Comparison of ENCODE assay signal across 16 cellular contexts in the genomic region with DNA sequence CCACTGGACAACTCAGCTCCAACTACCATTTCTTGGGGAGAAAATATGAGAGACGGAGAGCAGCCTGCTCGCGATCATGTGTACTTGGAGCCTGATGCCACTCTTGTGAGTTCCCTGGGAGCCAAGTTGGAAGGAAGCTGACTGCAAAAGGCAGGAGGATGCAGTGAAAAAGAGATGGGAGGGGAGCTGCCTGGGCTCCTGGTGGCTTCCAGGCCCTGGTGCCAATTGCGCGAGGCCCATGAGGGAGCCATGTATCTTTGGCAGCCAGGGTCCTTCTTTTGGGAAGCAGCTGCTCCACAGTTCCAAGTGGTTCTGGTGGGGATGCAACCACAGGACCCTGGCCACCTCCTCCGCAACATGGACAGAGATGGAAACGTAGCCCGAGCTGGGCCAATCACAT. TPM values are rescaled to one million over a fixed set of nuclear protein-coding genes. Genes with fewer than 3 reads are reported as not detected.
DNase-seq lines count a peak whose midpoint lies in the region; ATAC-seq and TF ChIP-seq lines count a peak whose summit lies in the region.
"Had no signal": no experiment of that assay in that cellular context is flagged by ENCODE, and none has a peak within 500 bp of the region (broad histone marks: within the 10 kb centered on the region; RNA-seq: fewer than 3 reads in every experiment).

No MANE protein-coding gene starts in this region.

- H3K4me1 ChIP-seq in PC-3 (ENCODE audit: insufficient read depth, low read length) (peaks cover 60% of the 10 kb centered on the region), breast epithelium (peaks cover 15 to 31% of the 10 kb centered on the region in 2 donors), lung (ENCODE audit: control insufficient read depth in 2 of 2, insufficient read depth in 2 of 2, low read length in 2 of 2) (peaks cover 0 to 21% of the 10 kb centered on the region in 2 donors), thoracic aorta (ENCODE audit: control insufficient read depth in 1 of 2, low read depth in 2 of 2) (peaks cover 19 to 38% of the 10 kb centered on the region in 2 donors)

- H3K9ac ChIP-seq in PC-3 (ENCODE audit: low read length), result peak overlapping the region; percentile 99

- CTCF ChIA-PET in PC-3 (lab: Charles Lee), result interaction anchor here (0.6 to 5.3 kb wide), 5 partner anchors 13 to 53 kb away, joined by 3 to 44 read pairs (median 6); no protein-coding TSS in a partner anchor

- no peak overlapping the region for H3K27ac Mint-ChIP-seq in immature natural killer cell
- H3K27ac Mint-ChIP-seq: activated B cell treated with CpG ODN at 0.5 μM for 24 hours; activated naive CD8-positive, alpha-beta T cell; mesothelial cell of epicardium; T-cell had no signal

- no peaks in the 10 kb centered on the region for H3K79me2 ChIP-seq in PC-3 (ENCODE audit: low read length)

- no peak for TF ChIP-seq CTCF in PC-3 (conservative IDR thresholded peaks at IDR 0.05; ENCODE audit: low read depth, low read length)
- no peak for TF ChIP-seq CTCF in breast epithelium (IDR thresholded peaks at IDR 0.05)
- TF ChIP-seq CTCF in lung (IDR thresholded peaks at IDR 0.05; ENCODE audit: control extremely low read depth, extremely low read depth), result no peak
- no peak for TF ChIP-seq CTCF in thoracic aorta (IDR thresholded peaks at IDR 0.05)

- no peak overlapping the region for H3K4me3 Mint-ChIP-seq in immature natural killer cell
- H3K4me3 Mint-ChIP-seq: activated B cell treated with CpG ODN at 0.5 μM for 24 hours; activated naive CD8-positive, alpha-beta T cell; mesothelial cell of epicardium; T-cell had no signal

- H3K4me3 ChIP-seq in PC-3 (ENCODE audit: low read length), result peak overlapping the region; percentile 39
- H3K4me3 ChIP-seq in breast epithelium, result no peak overlapping the region
- H3K4me3 ChIP-seq in lung, result no peak overlapping the region
- H3K4me3 ChIP-seq in thoracic aorta, result no peak overlapping the region
- H3K4me3 ChIP-seq: GM12878 had no signal

- TF ChIP-seq POLR2A in breast epithelium (IDR thresholded peaks at IDR 0.05) (no peak), GM18505 (IDR thresholded peaks at IDR 0.05; ENCODE audit: borderline replicate concordance, extremely low read depth, insufficient read depth, insufficient read length) (no peak)

- H3K27me3 ChIP-seq in PC-3 (ENCODE audit: low read length) (no peaks in the 10 kb centered on the region), breast epithelium (no peaks in the 10 kb centered on the region), lung (ENCODE audit: control insufficient read depth, insufficient read depth) (no peaks in the 10 kb centered on the region), thoracic aorta (replicated peaks; ENCODE audit: insufficient read depth) (no peaks in the 10 kb centered on the region)

- H3K27me3 Mint-ChIP-seq in immature natural killer cell (ENCODE audit: low read depth in 3 of 3), result peaks cover 2 to 9% (median 6%) of the 10 kb centered on the region in 3 donors

- H3K9me3 ChIP-seq in PC-3 (ENCODE audit: low read length) (no peaks in the 10 kb centered on the region), breast epithelium (no peaks in the 10 kb centered on the region), lung (ENCODE audit: control insufficient read depth in 2 of 2, insufficient read depth in 1 of 2, low read length in 1 of 2) (no peaks in the 10 kb centered on the region), thoracic aorta (no peaks in the 10 kb centered on the region)

- DNase-seq in PC-3 (no peak), breast epithelium (ENCODE audit: low spot score in 2 of 2) (no peak), lung (ENCODE audit: low spot score) (no peak), thoracic aorta (ENCODE audit: low spot score) (no peak), HT-29 (ENCODE audit: low spot score) (no peak), immature natural killer cell (no peak)
- DNase-seq: activated B cell treated with CpG ODN at 0.5 μM for 24 hours, activated T-cell treated with anti-CD3 and anti-CD28 coated beads for 4 hours, C1 segment of cervical spinal cord, MV-4-11, T-cell had no signal

- H3K36me3 ChIP-seq in PC-3 (ENCODE audit: low read depth, low read length) (no peaks in the 10 kb centered on the region), breast epithelium (no peaks in the 10 kb centered on the region), lung (ENCODE audit: control insufficient read depth in 2 of 2, insufficient read depth in 2 of 2, low read length in 2 of 2) (no peaks in the 10 kb centered on the region), thoracic aorta (no peaks in the 10 kb centered on the region)

- no peaks in the 10 kb centered on the region for H3K36me3 Mint-ChIP-seq in immature natural killer cell
- H3K36me3 Mint-ChIP-seq: activated naive CD8-positive, alpha-beta T cell; mesothelial cell of epicardium; T-cell had no signal

- no peak overlapping the region for H2AFZ ChIP-seq in PC-3 (ENCODE audit: low read length)

- peak overlapping the region; percentile 100 for H3K27ac ChIP-seq in PC-3 (ENCODE audit: low read length)
- peak overlapping the region; percentile 96 for H3K27ac ChIP-seq in breast epithelium
- peak overlapping the region; percentile 57 to 88 for H3K27ac ChIP-seq in lung (ENCODE audit: low read depth in 1 of 2, low read length in 1 of 2)
- H3K27ac ChIP-seq in thoracic aorta, result peak overlapping the region; percentile 85 to 90

- H3K9me3 Mint-ChIP-seq in immature natural killer cell, result peaks cover 0 to 4% (median under 1%) of the 10 kb centered on the region in 6 donors
- H3K9me3 Mint-ChIP-seq: activated B cell treated with CpG ODN at 0.5 μM for 24 hours, mesothelial cell of epicardium had no signal

- H3F3A ChIP-seq in PC-3 (ENCODE audit: low read length, unreplicated experiment), result peaks cover 22% of the 10 kb centered on the region

- no peaks in the 10 kb centered on the region for H3K9me2 ChIP-seq in PC-3 (replicated peaks; ENCODE audit: low read length)

- H4K20me1 ChIP-seq in PC-3 (ENCODE audit: low read length), result no peaks in the 10 kb centered on the region

- POLR2A ChIA-PET in PC-3 (lab: Charles Lee; ENCODE audit: unreplicated experiment), result interaction anchor here (2.4 to 3.5 kb wide), 2 partner anchors 12 to 47 kb away, joined by 15 to 45 read pairs; partner anchors contain the start of genes C11orf91 and CD59

- no peak for ATAC-seq in PC-3
- ATAC-seq in lung (ENCODE audit: insufficient read depth, low FRiP score), result no peak
- ATAC-seq in thoracic aorta (ENCODE audit: insufficient number of reproducible peaks, low FRiP score, low read depth), result no peak
- ATAC-seq in GM18505 (IDR thresholded peaks at IDR 0.05; ENCODE audit: unreplicated experiment), result no peak
- ATAC-seq: GM12878, T-cell had no signal

- intact Hi-C loops in PC-3 (cut with micrococcal nuclease) (loop anchor here (5.0 kb wide), 2 partner anchors 237 to 432 kb away; partner anchors contain the start of gene HIPK3), breast epithelium (cut with DNase I; ENCODE audit: low total_unique reads) (no loop called here)

- no peaks in the 10 kb centered on the region for H3K4me1 Mint-ChIP-seq in immature natural killer cell
- H3K4me1 Mint-ChIP-seq: activated B cell treated with CpG ODN at 0.5 μM for 24 hours, T-cell had no signal

- peak overlapping the region; percentile 77 for H3K4me2 ChIP-seq in PC-3 (ENCODE audit: low read length)

- 90 to 97% methylated on average over 8 of the region's 8 CpGs for WGBS in lung, 2 donors

- TSS peak; percentile 41 for BruUV-seq in PC-3 (replicated peaks; lab: Mats Ljungman, UMichigan)

RNA-seq across cellular contexts. Expression of gene C11orf91, which starts 11.1 kb away (rescaled TPM):
- total RNA-seq in PC-3 (2014; rRNA removed) (1.0 TPM in 1 of 2 replicates, not detected in the other), breast epithelium (not detected), lung (1 to 10 TPM in 1 of 2 donors, not detected in 1; 3.6 TPM), thoracic aorta (not detected)
- polyA plus RNA-seq in lung (under 1 TPM in 1 of 2 donors, not detected in 1; 0.58 TPM), immature natural killer cell (not detected)
- total RNA-seq in HT-29 (2014; rRNA removed; shearing (Covaris generic)), result 0.31 TPM in 1 of 2 replicates, not detected in the other
- total RNA-seq: GM12878, omental fat pad had no signal
- polyA plus RNA-seq: GM12878 had no signal

RNA-seq across cellular contexts. Expression of gene CD59, which starts 46.7 kb away (rescaled TPM):
- total RNA-seq in PC-3 (2014; rRNA removed) (134 and 170 TPM in 2 replicates), breast epithelium (100 to 1,000 TPM; 296 to 563 (median 375) TPM), lung (100 to 1,000 TPM; 457 to 833 TPM), thoracic aorta (100 to 1,000 TPM; 368 to 529 TPM)
- polyA plus RNA-seq in lung (100 to 1,000 TPM; 215 to 620 TPM), immature natural killer cell (10 to 100 TPM; 46.9 to 70.7 (median 54.9) TPM)
- 90.3 and 115 TPM in 2 replicates for total RNA-seq in HT-29 (2014; rRNA removed; shearing (Covaris generic))
